Comparison of ENCODE assay signal across 29 cellular contexts in genomic region chr7:67610897-67611296, GRCh38.
"Had no signal": no experiment of that assay in that cellular context is flagged by ENCODE, and none has a peak within 500 bp of the region (broad histone marks: within the 10 kb centered on the region; RNA-seq: fewer than 3 reads in every experiment).

No MANE protein-coding gene starts in this region.

- H3K36me3 ChIP-seq: stomach, suprapubic skin, thoracic aorta, thyroid gland, tibial artery, tibial nerve, transverse colon, upper lobe of left lung, upper lobe of right lung, uterus, vagina had no signal

- H3K27me3 ChIP-seq: testis, thyroid gland, tibial nerve, transverse colon, upper lobe of left lung, upper lobe of right lung, uterus, vagina had no signal

- H3K27ac ChIP-seq: stomach, suprapubic skin, testis, thoracic aorta, thyroid gland, tibial artery, tibial nerve, transverse colon, upper lobe of left lung, upper lobe of right lung, uterus, vagina had no signal

- FAIRE-seq: urothelium cell line had no signal

- H3K4me3 Mint-ChIP-seq: stimulated activated effector memory CD8-positive, alpha-beta T cell treated with anti-CD3 and anti-CD28 coated beads, Interleukin-12 subunit alpha, Interleukin-12 subunit beta, amount 100 ng/mL, for 72 hours; stimulated activated memory B cell treated with anti-CD40 and anti-IgM and Interleukin-4, amounts not matched to agents 10 μg/mL and 1 μg/mL and 100 μg/mL, for 72 hours; stimulated activated naive B cell treated with anti-CD40 and anti-IgM and Interleukin-4, amounts not matched to agents 10 μg/mL and 1 μg/mL and 100 μg/mL, for 72 hours; stimulated activated naive CD8-positive, alpha-beta T cell treated with anti-CD3 and anti-CD28 coated beads, Interleukin-15, amount 100 ng/mL, for 72 hours; stimulated activated naive CD8-positive, alpha-beta T cell treated with anti-CD3 and anti-CD28 coated beads, Interleukin-15, Interleukin-2, amounts not matched to agents 100 ng/mL and 50 ng/mL, for 24 hours; type B pancreatic cell had no signal

- DNase-seq: stimulated activated CD4-positive, alpha-beta T cell treated with anti-CD3 and anti-CD28 coated beads, Interleukin-2, amount 100 ng/mL, for 48 hours; stimulated activated CD4-positive, alpha-beta T cell treated with anti-CD3 and anti-CD28 coated beads, Interleukin-4, amount 100 ng/mL, for 1 hour; stimulated activated CD4-positive, alpha-beta T cell treated with anti-CD3 and anti-CD28 coated beads, Interleukin-4, amount 100 ng/mL, for 24 hours; stimulated activated CD4-positive, alpha-beta T cell treated with anti-CD3 and anti-CD28 coated beads, Interleukin-4, amount 100 ng/mL, for 4 hours; stimulated activated CD8-positive, alpha-beta memory T cell treated with anti-CD3 and anti-CD28 coated beads, Interleukin-4, amount 100 ng/mL, for 48 hours; stimulated activated naive B cell treated with anti-CD40 and anti-IgM and Interleukin-4, amounts not matched to agents 10 μg/mL and 1 μg/mL and 100 μg/mL, for 72 hours; stimulated activated naive CD4-positive, alpha-beta T cell; stimulated activated naive CD4-positive, alpha-beta T cell treated with Interleukin-2 at 50 U/mL for 16 hours; stimulated activated naive CD8-positive, alpha-beta T cell treated with anti-CD3 and anti-CD28 coated beads, Interleukin-15, amount 100 ng/mL, for 72 hours; stimulated activated naive CD8-positive, alpha-beta T cell treated with anti-CD3 and anti-CD28 coated beads, Interleukin-15, Interleukin-2, amounts not matched to agents 100 U/mL and 50 U/mL, for 24 hours; stomach; substantia nigra; testis; thyroid gland; tibial artery; transverse colon; trophoblast cell; upper lobe of left lung; upper lobe of right lung; uterus had no signal

- H3K36me3 Mint-ChIP-seq: stimulated activated effector memory CD8-positive, alpha-beta T cell treated with anti-CD3 and anti-CD28 coated beads, Interleukin-12 subunit alpha, Interleukin-12 subunit beta, amount 100 ng/mL, for 72 hours; stimulated activated memory B cell treated with anti-CD40 and anti-IgM and Interleukin-4, amounts not matched to agents 10 μg/mL and 1 μg/mL and 100 μg/mL, for 72 hours; type B pancreatic cell had no signal

- H3K4me1 Mint-ChIP-seq: stimulated activated effector memory CD8-positive, alpha-beta T cell treated with anti-CD3 and anti-CD28 coated beads, Interleukin-12 subunit alpha, Interleukin-12 subunit beta, amount 100 ng/mL, for 72 hours; stimulated activated memory B cell treated with anti-CD40 and anti-IgM and Interleukin-4, amounts not matched to agents 10 μg/mL and 1 μg/mL and 100 μg/mL, for 72 hours; stimulated activated naive B cell treated with anti-CD40 and anti-IgM and Interleukin-4, amounts not matched to agents 10 μg/mL and 1 μg/mL and 100 μg/mL, for 72 hours; stimulated activated naive CD8-positive, alpha-beta T cell treated with anti-CD3 and anti-CD28 coated beads, Interleukin-15, amount 100 ng/mL, for 72 hours had no signal

- H3K4me1 ChIP-seq: stomach, suprapubic skin, testis, thyroid gland, tibial artery, tibial nerve, transverse colon, upper lobe of left lung, upper lobe of right lung, uterus, vagina had no signal

- ATAC-seq: stimulated activated effector memory CD8-positive, alpha-beta T cell treated with anti-CD3 and anti-CD28 coated beads, Interleukin-12 subunit alpha, Interleukin-12 subunit beta, amount 100 ng/mL, for 72 hours; stimulated activated memory B cell treated with anti-CD40 and anti-IgM and Interleukin-4, amounts not matched to agents 10 μg/mL and 1 μg/mL and 100 μg/mL, for 72 hours; stimulated activated naive B cell treated with anti-CD40 and anti-IgM and Interleukin-4, amounts not matched to agents 10 μg/mL and 1 μg/mL and 100 μg/mL, for 72 hours; stimulated activated naive CD8-positive, alpha-beta T cell treated with anti-CD3 and anti-CD28 coated beads, Interleukin-15, amount 100 ng/mL, for 72 hours; stimulated activated naive CD8-positive, alpha-beta T cell treated with anti-CD3 and anti-CD28 coated beads, Interleukin-15, Interleukin-2, amounts not matched to agents 100 U/mL and 50 U/mL, for 24 hours; upper lobe of right lung had no signal

- H3K27me3 Mint-ChIP-seq: stimulated activated memory B cell treated with anti-CD40 and anti-IgM and Interleukin-4, amounts not matched to agents 10 μg/mL and 1 μg/mL and 100 μg/mL, for 72 hours; stimulated activated naive B cell treated with anti-CD40 and anti-IgM and Interleukin-4, amounts not matched to agents 10 μg/mL and 1 μg/mL and 100 μg/mL, for 72 hours; stimulated activated naive CD8-positive, alpha-beta T cell treated with anti-CD3 and anti-CD28 coated beads, Interleukin-15, amount 100 ng/mL, for 72 hours; stimulated activated naive CD8-positive, alpha-beta T cell treated with anti-CD3 and anti-CD28 coated beads, Interleukin-15, Interleukin-2, amounts not matched to agents 100 ng/mL and 50 ng/mL, for 24 hours had no signal

- H3K9me3 ChIP-seq: suprapubic skin, testis, thyroid gland, transverse colon, upper lobe of right lung, uterus, vagina had no signal

- H3K27ac Mint-ChIP-seq: stimulated activated effector memory CD8-positive, alpha-beta T cell treated with anti-CD3 and anti-CD28 coated beads, Interleukin-12 subunit alpha, Interleukin-12 subunit beta, amount 100 ng/mL, for 72 hours; stimulated activated memory B cell treated with anti-CD40 and anti-IgM and Interleukin-4, amounts not matched to agents 10 μg/mL and 1 μg/mL and 100 μg/mL, for 72 hours; stimulated activated naive B cell treated with anti-CD40 and anti-IgM and Interleukin-4, amounts not matched to agents 10 μg/mL and 1 μg/mL and 100 μg/mL, for 72 hours; stimulated activated naive CD8-positive, alpha-beta T cell treated with anti-CD3 and anti-CD28 coated beads, Interleukin-15, amount 100 ng/mL, for 72 hours; stimulated activated naive CD8-positive, alpha-beta T cell treated with anti-CD3 and anti-CD28 coated beads, Interleukin-15, Interleukin-2, amounts not matched to agents 100 ng/mL and 50 ng/mL, for 24 hours; type B pancreatic cell had no signal

- H3K4me3 ChIP-seq: stomach, suprapubic skin, testis, thoracic aorta, thyroid gland, tibial artery, tibial nerve, transverse colon, upper lobe of left lung, upper lobe of right lung, uterus, vagina had no signal
